Comparison of ENCODE assay signal across 1 cellular context in the genomic region with DNA sequence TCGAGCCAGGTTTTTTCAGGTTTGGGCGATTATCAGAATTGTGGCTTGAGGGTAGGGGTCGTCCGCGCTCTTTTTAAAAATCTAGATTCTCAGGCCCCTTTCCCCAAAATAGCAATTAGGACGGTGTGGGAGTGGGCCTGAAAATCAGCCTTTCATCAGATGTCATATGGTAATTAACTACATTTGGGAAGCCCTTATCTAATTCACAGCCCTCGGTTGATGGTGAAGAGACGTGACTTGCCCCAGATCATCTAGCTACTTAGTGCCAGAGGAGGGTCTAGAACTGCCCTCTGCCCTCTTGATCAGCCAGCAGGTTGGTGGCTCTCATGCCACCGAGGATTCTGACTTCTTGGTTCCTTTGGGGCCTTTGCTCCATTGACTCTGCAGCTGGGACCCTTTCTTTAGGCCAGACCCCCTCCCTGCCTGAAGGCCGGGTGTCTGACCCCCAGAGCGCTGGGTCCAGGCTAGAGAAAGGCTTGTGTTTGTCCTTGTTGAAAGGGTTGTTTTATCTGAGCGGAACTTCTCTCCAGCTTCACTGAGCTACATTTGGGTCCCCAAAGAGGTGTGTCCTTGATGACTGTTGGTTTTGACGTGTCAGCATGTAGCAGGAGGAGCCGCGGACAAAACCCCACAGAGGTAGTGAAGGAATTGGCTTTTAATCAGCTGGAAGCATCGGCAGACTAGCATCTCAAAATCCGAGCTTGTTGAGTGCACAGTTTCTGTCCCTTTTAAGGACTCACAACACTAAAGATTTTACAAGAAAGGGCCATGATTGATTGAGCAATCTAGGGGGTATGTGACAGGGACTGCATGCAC.
TF ChIP-seq lines count a peak whose summit lies in the region.

No MANE protein-coding gene starts in this region.

TF ChIP-seq in K562, 482 proteins besides CTCF, POLR2A, EP300 and RAD21 (continued from another document and continues in another):
- TF ChIP-seq PBX2 (CRISPR knock-in tag; IDR thresholded peaks at IDR 0.05; ENCODE audit: low read depth) (no peak), PBX2 (tag; conservative IDR thresholded peaks at IDR 0.05; ENCODE audit: low read depth) (0 out of 2 replicates have a peak, but pooled peaks have one; percentile 7), CHAMP1 (IDR thresholded peaks at IDR 0.05) (no peak), EZH2 (IDR thresholded peaks at IDR 0.05; ENCODE audit: borderline replicate concordance, low read depth, low read length) (no peak), SIN3A (IDR thresholded peaks at IDR 0.05; ENCODE audit: borderline replicate concordance in 2 of 2, control insufficient read depth in 1 of 2, low read depth in 2 of 2, low read length in 2 of 2) (peak in 1 of 2 experiments; percentile 75; a peak in 2 of 4 replicates), KDM5B (IDR thresholded peaks at IDR 0.05; ENCODE audit: insufficient replicate concordance, low read depth, low read length) (peak; percentile 35), FOXA1 (IDR thresholded peaks at IDR 0.05; ENCODE audit: borderline replicate concordance) (no peak), MAFG (tag; conservative IDR thresholded peaks at IDR 0.05) (peak; percentile 88), PURB (CRISPR knock-in tag; IDR thresholded peaks at IDR 0.05; ENCODE audit: low read depth) (no peak), GABPB2 (CRISPR knock-in tag; conservative IDR thresholded peaks at IDR 0.05) (no peak), CEBPB (tag; IDR thresholded peaks at IDR 0.05) (peak; percentile 91), CTBP1 (IDR thresholded peaks at IDR 0.05; ENCODE audit: borderline replicate concordance) (peak; percentile 34; the same call in 1 of the 2 replicates), FOXK2 (conservative IDR thresholded peaks at IDR 0.05 in 1 of 2, IDR thresholded peaks at IDR 0.05 in 1 of 2; ENCODE audit: low read depth in 2 of 2) (peak; percentile 29 to 51; a peak in 2 of 4 replicates), NFE2 (IDR thresholded peaks at IDR 0.05; ENCODE audit: low read depth) (peak; percentile 34; the same call in 1 of the 2 replicates), ZNF445 (CRISPR knock-in tag; IDR thresholded peaks at IDR 0.05; ENCODE audit: low read depth) (no peak), ZNF316 (IDR thresholded peaks at IDR 0.05) (peak; percentile 98), RBBP5 (IDR thresholded peaks at IDR 0.05; ENCODE audit: borderline replicate concordance, insufficient read depth, low read length, poor library complexity, severe bottlenecking) (no peak), SREBF1 (IDR thresholded peaks at IDR 0.05; ENCODE audit: borderline replicate concordance, low read depth, low read length) (no peak), SRSF9 (IDR thresholded peaks at IDR 0.05; ENCODE audit: borderline replicate concordance, low read depth, low read length) (no peak), RCOR1 (IDR thresholded peaks at IDR 0.05; ENCODE audit: borderline replicate concordance in 1 of 2, low read depth in 2 of 2, low read length in 2 of 2) (peak in 1 of 2 experiments; percentile 40; a peak in 1 of 4 replicates), GTF2F1 (IDR thresholded peaks at IDR 0.05; ENCODE audit: low read depth, low read length) (no peak), ZNF766 (CRISPR knock-in tag; conservative IDR thresholded peaks at IDR 0.05) (0 out of 2 replicates have a peak, but pooled peaks have one; percentile 20), ZEB2 (IDR thresholded peaks at IDR 0.05) (no peak), E2F8 (IDR thresholded peaks at IDR 0.05; ENCODE audit: low read depth, partially characterized antibody) (no peak), PPARD (CRISPR knock-in tag; IDR thresholded peaks at IDR 0.05) (no peak), KDM4B (IDR thresholded peaks at IDR 0.05; ENCODE audit: borderline replicate concordance in 2 of 2, low read depth in 1 of 2) (no peak), POLR3G (IDR thresholded peaks at IDR 0.05; ENCODE audit: extremely low read depth, insufficient read length, insufficient replicate concordance) (no peak), PKNOX1 (IDR thresholded peaks at IDR 0.05) (peak; percentile 39), CEBPG (CRISPR knock-in tag; IDR thresholded peaks at IDR 0.05) (peak; percentile 64; the same call in 1 of the 2 replicates), CEBPG (tag; conservative IDR thresholded peaks at IDR 0.05 in 1 of 2, IDR thresholded peaks at IDR 0.05 in 1 of 2) (peak; percentile 55 to 85; a peak in 3 of 4 replicates), KAT7 (CRISPR knock-in tag; IDR thresholded peaks at IDR 0.05; ENCODE audit: borderline replicate concordance) (peak; percentile 73; the same call in 1 of the 2 replicates)
- TF ChIP-seq, protein P1, sequence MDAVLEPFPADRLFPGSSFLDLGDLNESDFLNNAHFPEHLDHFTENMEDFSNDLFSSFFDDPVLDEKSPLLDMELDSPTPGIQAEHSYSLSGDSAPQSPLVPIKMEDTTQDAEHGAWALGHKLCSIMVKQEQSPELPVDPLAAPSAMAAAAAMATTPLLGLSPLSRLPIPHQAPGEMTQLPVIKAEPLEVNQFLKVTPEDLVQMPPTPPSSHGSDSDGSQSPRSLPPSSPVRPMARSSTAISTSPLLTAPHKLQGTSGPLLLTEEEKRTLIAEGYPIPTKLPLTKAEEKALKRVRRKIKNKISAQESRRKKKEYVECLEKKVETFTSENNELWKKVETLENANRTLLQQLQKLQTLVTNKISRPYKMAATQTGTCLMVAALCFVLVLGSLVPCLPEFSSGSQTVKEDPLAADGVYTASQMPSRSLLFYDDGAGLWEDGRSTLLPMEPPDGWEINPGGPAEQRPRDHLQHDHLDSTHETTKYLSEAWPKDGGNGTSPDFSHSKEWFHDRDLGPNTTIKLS (IDR thresholded peaks at IDR 0.05; ENCODE audit: borderline replicate concordance, low read depth): peak; percentile 18; the same call in 1 of the 2 replicates
- TF ChIP-seq, protein P2, sequence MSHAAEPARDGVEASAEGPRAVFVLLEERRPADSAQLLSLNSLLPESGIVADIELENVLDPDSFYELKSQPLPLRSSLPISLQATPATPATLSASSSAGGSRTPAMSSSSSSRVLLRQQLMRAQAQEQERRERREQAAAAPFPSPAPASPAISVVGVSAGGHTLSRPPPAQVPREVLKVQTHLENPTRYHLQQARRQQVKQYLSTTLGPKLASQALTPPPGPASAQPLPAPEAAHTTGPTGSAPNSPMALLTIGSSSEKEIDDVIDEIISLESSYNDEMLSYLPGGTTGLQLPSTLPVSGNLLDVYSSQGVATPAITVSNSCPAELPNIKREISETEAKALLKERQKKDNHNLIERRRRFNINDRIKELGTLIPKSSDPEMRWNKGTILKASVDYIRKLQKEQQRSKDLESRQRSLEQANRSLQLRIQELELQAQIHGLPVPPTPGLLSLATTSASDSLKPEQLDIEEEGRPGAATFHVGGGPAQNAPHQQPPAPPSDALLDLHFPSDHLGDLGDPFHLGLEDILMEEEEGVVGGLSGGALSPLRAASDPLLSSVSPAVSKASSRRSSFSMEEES (CRISPR knock-in tag; IDR thresholded peaks at IDR 0.05): no peak
- TF ChIP-seq, protein P3, sequence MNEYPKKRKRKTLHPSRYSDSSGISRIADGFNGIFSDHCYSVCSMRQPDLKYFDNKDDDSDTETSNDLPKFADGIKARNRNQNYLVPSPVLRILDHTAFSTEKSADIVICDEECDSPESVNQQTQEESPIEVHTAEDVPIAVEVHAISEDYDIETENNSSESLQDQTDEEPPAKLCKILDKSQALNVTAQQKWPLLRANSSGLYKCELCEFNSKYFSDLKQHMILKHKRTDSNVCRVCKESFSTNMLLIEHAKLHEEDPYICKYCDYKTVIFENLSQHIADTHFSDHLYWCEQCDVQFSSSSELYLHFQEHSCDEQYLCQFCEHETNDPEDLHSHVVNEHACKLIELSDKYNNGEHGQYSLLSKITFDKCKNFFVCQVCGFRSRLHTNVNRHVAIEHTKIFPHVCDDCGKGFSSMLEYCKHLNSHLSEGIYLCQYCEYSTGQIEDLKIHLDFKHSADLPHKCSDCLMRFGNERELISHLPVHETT (CRISPR knock-in tag; conservative IDR thresholded peaks at IDR 0.05 in 1 of 2, IDR thresholded peaks at IDR 0.05 in 1 of 2): no peak
